19 cellular contexts compared by ENCODE assay signal in genomic region chr11:117090111-117090706, GRCh38. TPM values are rescaled to one million over a fixed set of nuclear protein-coding genes. Genes with fewer than 3 reads are reported as not detected.
DNase-seq lines count a peak whose midpoint lies in the region; ATAC-seq and TF ChIP-seq lines count a peak whose summit lies in the region.
"Had no signal": no experiment of that assay in that cellular context is flagged by ENCODE, and none has a peak within 500 bp of the region (broad histone marks: within the 10 kb centered on the region; RNA-seq: fewer than 3 reads in every experiment).

No MANE protein-coding gene starts in this region.

- H3K9me3 Mint-ChIP-seq in CD4-positive, CD25-positive, alpha-beta regulatory T cell: peaks cover 0 to 3% (median 1%) of the 10 kb centered on the region in 7 donors
- H3K9me3 Mint-ChIP-seq in naive B cell: peaks cover 0 to 2% (median 0%) of the 10 kb centered on the region in 7 donors

- CTCF ChIA-PET in RWPE1 (lab: Yijun Ruan, JAX): no interaction called here

- TF ChIP-seq CTCF in RWPE1 (conservative IDR thresholded peaks at IDR 0.05; ENCODE audit: low read depth) (no peak), dorsolateral prefrontal cortex (IDR thresholded peaks at IDR 0.05 in 54 of 56, conservative IDR thresholded peaks at IDR 0.05 in 2 of 56; ENCODE audit: low read depth in 1 of 56, partially characterized antibody in 56 of 56) (no peak)

- H3K36me3 ChIP-seq in CD4-positive, CD25-positive, alpha-beta regulatory T cell (ENCODE audit: control insufficient read depth, insufficient read depth, low read length): peaks cover 3% of the 10 kb centered on the region

- POLR2A ChIA-PET in RWPE1 (lab: Yijun Ruan, JAX; ENCODE audit: low non-redundant PET): no interaction called here

- no peaks in the 10 kb centered on the region for H3K27me3 ChIP-seq in CD4-positive, CD25-positive, alpha-beta regulatory T cell (ENCODE audit: control insufficient read depth, insufficient read depth, low read length)
- H3K27me3 ChIP-seq in dorsolateral prefrontal cortex: no peaks in the 10 kb centered on the region

- peaks cover 26 to 73% (median 55%) of the 10 kb centered on the region in 4 donors for H3K4me1 Mint-ChIP-seq in CD4-positive, CD25-positive, alpha-beta regulatory T cell
- H3K4me1 Mint-ChIP-seq in naive B cell: peaks cover 62 to 97% (median 65%) of the 10 kb centered on the region in 3 donors

- H3K4me3 Mint-ChIP-seq in CD4-positive, CD25-positive, alpha-beta regulatory T cell: peak overlapping the region in 1 of 4 donors; percentile 1
- H3K4me3 Mint-ChIP-seq in naive B cell: peak overlapping the region in 1 of 8 donors; percentile 37
- H3K4me3 Mint-ChIP-seq: activated CD8-positive, alpha-beta memory T cell treated with anti-CD3 and anti-CD28 coated beads, Interleukin-2, amount 10 ng/mL, durations not matched to agents 7 days and 5 days had no signal

- H3K36me3 Mint-ChIP-seq in CD4-positive, CD25-positive, alpha-beta regulatory T cell: peaks cover 14% of the 10 kb centered on the region
- peaks cover 13 to 18% of the 10 kb centered on the region in 2 donors for H3K36me3 Mint-ChIP-seq in naive B cell

- DNase-seq in CD4-positive, CD25-positive, alpha-beta regulatory T cell: no peak
- DNase-seq in RWPE1 (ENCODE audit: low spot score): peak; percentile 83
- no peak for DNase-seq in dorsolateral prefrontal cortex
- DNase-seq in naive B cell: no peak
- DNase-seq in medulla oblongata (ENCODE audit: extremely low spot score): no peak
- DNase-seq: ACHN; activated CD4-positive, CD25-positive, alpha-beta regulatory T cell; activated CD8-positive, alpha-beta memory T cell treated with anti-CD3 and anti-CD28 coated beads, Interleukin-2, amount 10 ng/mL, durations not matched to agents 7 days and 5 days; CD8-positive, alpha-beta memory T cell; left colon; NK-92 treated with Interleukin-12 subunit alpha and Interleukin-12 subunit beta, amount 100 ng/mL, for 24 hours; posterior cingulate gyrus; Right ventricle myocardium superior; stimulated activated naive CD4-positive, alpha-beta T cell; T-helper 1 cell had no signal

- H3K9me3 ChIP-seq in CD4-positive, CD25-positive, alpha-beta regulatory T cell (ENCODE audit: control insufficient read depth in 2 of 2, low read length in 2 of 2): no peaks in the 10 kb centered on the region

- intact Hi-C loops in dorsolateral prefrontal cortex (cut with DNase I): loop anchor here in 1 of 2 donors (10.0 kb wide), 1 partner anchor 45 kb away; no protein-coding TSS in a partner anchor

- no peak overlapping the region for H3K4me3 ChIP-seq in CD4-positive, CD25-positive, alpha-beta regulatory T cell (ENCODE audit: low read depth, low read length)
- peak overlapping the region in 3 of 59 donors; percentile 3 to 16 (median 4) for H3K4me3 ChIP-seq in dorsolateral prefrontal cortex
- H3K4me3 ChIP-seq: skin epidermis had no signal

- H3K27ac Mint-ChIP-seq in CD4-positive, CD25-positive, alpha-beta regulatory T cell: peak overlapping the region in 2 of 3 donors; percentile 18 to 20
- H3K27ac Mint-ChIP-seq in naive B cell: peak overlapping the region; percentile 13 to 65 (median 48)
- H3K27ac Mint-ChIP-seq: activated CD8-positive, alpha-beta memory T cell treated with anti-CD3 and anti-CD28 coated beads, Interleukin-2, amount 10 ng/mL, durations not matched to agents 7 days and 5 days had no signal

- ATAC-seq in CD4-positive, CD25-positive, alpha-beta regulatory T cell (ENCODE audit: low read depth in 2 of 2): no peak
- ATAC-seq in naive B cell (ENCODE audit: low read depth in 2 of 2): no peak
- no peak for ATAC-seq in HG03378 (IDR thresholded peaks at IDR 0.05; ENCODE audit: unreplicated experiment)
- ATAC-seq in GM18907 (IDR thresholded peaks at IDR 0.05; ENCODE audit: unreplicated experiment): no peak
- ATAC-seq in HG03196 (IDR thresholded peaks at IDR 0.05; ENCODE audit: unreplicated experiment): no peak
- ATAC-seq: activated CD8-positive, alpha-beta memory T cell treated with anti-CD3 and anti-CD28 coated beads, Interleukin-2, amount 10 ng/mL, durations not matched to agents 7 days and 5 days; left colon had no signal

- no peak overlapping the region for H3K27ac ChIP-seq in CD4-positive, CD25-positive, alpha-beta regulatory T cell (ENCODE audit: insufficient read depth, low read length, poor library complexity, severe bottlenecking)
- H3K27ac ChIP-seq in RWPE1 (no peak overlapping the region), dorsolateral prefrontal cortex (peak overlapping the region in 56 of 59 donors; percentile 2 to 100 (median 96))

- H3K4me1 ChIP-seq in CD4-positive, CD25-positive, alpha-beta regulatory T cell (ENCODE audit: control insufficient read depth, insufficient read depth, low read length, poor library complexity, severe bottlenecking): peaks cover 31% of the 10 kb centered on the region

- H3K27me3 Mint-ChIP-seq in CD4-positive, CD25-positive, alpha-beta regulatory T cell: no peaks in the 10 kb centered on the region
- no peaks in the 10 kb centered on the region for H3K27me3 Mint-ChIP-seq in naive B cell
- H3K27me3 Mint-ChIP-seq: activated CD8-positive, alpha-beta memory T cell treated with anti-CD3 and anti-CD28 coated beads, Interleukin-2, amount 10 ng/mL, durations not matched to agents 7 days and 5 days had no signal

RNA-seq across cellular contexts. Expression of gene SIK3, which starts 8.0 kb away (rescaled TPM):
- total RNA-seq in CD4-positive, CD25-positive, alpha-beta regulatory T cell: 55.2 TPM
- polyA plus RNA-seq in CD4-positive, CD25-positive, alpha-beta regulatory T cell: 1 to 10 TPM; 7.0 to 9.8 (median 9.0) TPM
- total RNA-seq in dorsolateral prefrontal cortex: 100 to 1,000 TPM; 101 to 349 (median 174) TPM
- polyA plus RNA-seq in naive B cell (ENCODE audit: low read depth in 6 of 6): 10 to 100 TPM; 27.7 to 52.1 (median 35.6) TPM

RNA-seq across cellular contexts. Expression of gene PAFAH1B2, which starts 53.9 kb away (rescaled TPM):
- total RNA-seq in CD4-positive, CD25-positive, alpha-beta regulatory T cell: 43.3 TPM
- 10 to 100 TPM; 15.0 to 24.1 (median 16.9) TPM for polyA plus RNA-seq in CD4-positive, CD25-positive, alpha-beta regulatory T cell
- 100 to 1,000 TPM in 100 of 120 experiments, 10 to 100 TPM in 20; 78.7 to 162 (median 121) TPM for total RNA-seq in dorsolateral prefrontal cortex
- polyA plus RNA-seq in naive B cell (ENCODE audit: low read depth in 6 of 6): 10 to 100 TPM; 18.0 to 23.3 (median 20.9) TPM

Comparison
In these comparisons a context has a peak if more than half of its experiments do, and no peak if none do; other contexts are left out.
1. H3K27ac ChIP-seq: peak in dorsolateral prefrontal cortex (56 of 59); none in CD4-positive, CD25-positive, alpha-beta regulatory T cell (single experiment) and RWPE1 (single experiment).